29 cellular contexts compared by ENCODE assay signal in the genomic region with DNA sequence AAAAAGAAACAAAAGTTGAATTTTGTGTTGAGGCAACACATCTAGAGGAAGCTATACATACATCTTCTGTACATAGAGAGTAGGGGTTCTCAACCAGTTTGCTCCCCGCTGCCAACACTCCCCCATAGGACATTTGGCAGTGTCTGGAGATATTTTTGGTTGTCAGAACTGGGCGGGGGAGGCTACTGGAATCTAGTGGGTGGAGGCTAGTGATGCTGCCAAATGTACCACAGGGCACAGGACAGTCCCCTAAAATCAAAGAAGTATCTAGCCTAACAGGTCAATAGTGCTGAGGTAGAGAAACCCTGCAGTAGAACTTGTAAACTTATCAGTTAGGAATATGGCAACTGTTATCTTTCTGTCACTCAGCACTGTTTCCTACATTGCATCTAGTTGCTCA.
"Had no signal": no experiment of that assay in that cellular context is flagged by ENCODE, and none has a peak within 500 bp of the region (broad histone marks: within the 10 kb centered on the region; RNA-seq: fewer than 3 reads in every experiment).

No MANE protein-coding gene starts in this region.

- H3K4me3 ChIP-seq: adrenal gland, body of pancreas, breast epithelium, Peyer's patch, SJCRH30, SK-N-MC had no signal

- H3K9me3 ChIP-seq: adrenal gland, breast epithelium, Peyer's patch, SJCRH30 had no signal

- ATAC-seq: activated CD8-positive, alpha-beta T cell treated with anti-CD3 and anti-CD28 coated beads for 36 hours; activated naive CD4-positive, alpha-beta T cell treated with anti-CD3 and anti-CD28 coated beads, Interleukin-2, amount 50 U/mL, for 72 hours; body of pancreas; PC-3 had no signal

- H3K4me1 ChIP-seq: adrenal gland, body of pancreas, breast epithelium, Peyer's patch, SJCRH30 had no signal

- H3K36me3 ChIP-seq: adrenal gland, breast epithelium, Peyer's patch, WERI-Rb-1 had no signal

- DNase-seq: activated CD4-positive, alpha-beta T cell treated with anti-CD3 and anti-CD28 coated beads, Interleukin-2, amount 10 ng/mL, durations not matched to agents 24 days and 14 days; activated CD4-positive, alpha-beta T cell treated with anti-CD3 and anti-CD28 coated beads, Interleukin-2, amount 50 U/mL, for 4 hours; activated CD8-positive, alpha-beta T cell treated with anti-CD3 and anti-CD28 coated beads for 36 hours; activated gamma-delta T cell; activated naive CD4-positive, alpha-beta T cell treated with Interleukin-2 at 50 U/mL for 16 hours; activated T-cell treated with anti-CD3 and anti-CD28 coated beads, Interleukin-2, amount 50 U/mL, for 24 hours; adrenal gland; body of pancreas; MM.1S; NCI-H1092; NCI-H1436 treated with DMSO at 0.1 percent for 48 hours; NCI-H1694 treated with DMSO at 0.1 percent for 48 hours; NCI-H2029; NCI-H510A; NCI-H526; NCI-H748 treated with DMSO at 0.1 percent for 48 hours; NK-92 treated with Interleukin-12 subunit alpha and Interleukin-12 subunit beta, amount 100 ng/mL, for 24 hours; PC-3; Peyer's patch; RPMI8226; SHP77; SJCRH30; T1000; WERI-Rb-1 had no signal

- FAIRE-seq: astrocyte had no signal

- H3K27ac ChIP-seq: adrenal gland, body of pancreas, breast epithelium, KMS-11, Peyer's patch, SJCRH30, SK-N-MC, WERI-Rb-1 had no signal

- H3K27me3 ChIP-seq: adrenal gland, body of pancreas, breast epithelium, Peyer's patch, SJCRH30 had no signal
